ENCODE assay signal across 1 cellular context in the genomic region with DNA sequence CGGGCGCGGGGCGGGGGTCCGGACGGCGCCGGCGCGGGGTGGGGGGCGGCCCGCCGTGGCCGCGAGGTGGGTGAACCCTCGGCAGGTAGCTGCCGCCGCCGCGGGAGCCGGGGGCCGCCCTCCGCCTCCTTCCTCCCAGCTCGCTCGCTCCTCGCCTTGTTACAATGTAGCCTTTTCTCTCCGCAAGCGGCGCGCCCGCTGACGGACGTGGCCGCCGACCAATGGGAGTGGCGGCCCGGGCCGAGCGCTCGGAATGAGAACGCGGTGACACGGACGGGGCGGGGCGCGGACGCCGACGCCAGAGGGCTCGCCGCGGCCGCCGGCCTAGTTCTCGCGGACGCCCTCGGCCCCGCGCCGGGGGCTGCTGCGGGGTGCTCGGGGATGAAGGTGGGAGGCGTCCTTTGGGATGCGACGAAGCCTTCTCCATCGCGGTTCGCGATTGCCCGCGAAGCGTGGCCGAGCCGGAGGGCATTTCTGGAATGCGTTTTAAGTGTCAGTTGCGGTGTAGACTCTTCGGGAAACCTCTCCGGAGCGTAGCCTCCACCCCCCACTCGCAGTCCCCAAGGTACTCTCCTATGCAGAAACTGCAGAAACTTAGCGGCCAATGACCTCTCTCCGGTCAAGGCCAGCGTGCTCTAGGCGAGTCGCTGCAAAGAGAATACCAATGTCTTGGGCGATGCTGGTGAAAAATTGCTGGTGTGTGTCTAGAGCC.
TF ChIP-seq lines count a peak whose summit lies in the region.

No MANE protein-coding gene starts in this region.

TF ChIP-seq in HepG2, 621 proteins besides CTCF, POLR2A, EP300 and RAD21 (continued from another document and continues in another):
- TF ChIP-seq SNAI1 (CRISPR knock-in tag; IDR thresholded peaks at IDR 0.05; ENCODE audit: borderline replicate concordance) (no peak), ATF1 (CRISPR knock-in tag; IDR thresholded peaks at IDR 0.05) (no peak), HNF4G (IDR thresholded peaks at IDR 0.05; ENCODE audit: borderline replicate concordance, low read depth, low read length) (no peak), HNF4G (CRISPR knock-in tag; IDR thresholded peaks at IDR 0.05; ENCODE audit: borderline replicate concordance, low read depth) (no peak), ZNF782 (CRISPR knock-in tag; IDR thresholded peaks at IDR 0.05; ENCODE audit: borderline replicate concordance) (no peak), SMAD3 (CRISPR knock-in tag; IDR thresholded peaks at IDR 0.05) (no peak), SP140L (CRISPR knock-in tag; IDR thresholded peaks at IDR 0.05; ENCODE audit: borderline replicate concordance) (no peak), RFX3 (CRISPR knock-in tag; IDR thresholded peaks at IDR 0.05) (no peak), TMF1 (CRISPR knock-in tag; IDR thresholded peaks at IDR 0.05; ENCODE audit: low read depth) (no peak), AGO1 (IDR thresholded peaks at IDR 0.05; ENCODE audit: low read depth, low read length, poor library complexity, severe bottlenecking) (no peak), POLR2AphosphoS5 (IDR thresholded peaks at IDR 0.05; ENCODE audit: low read depth, low read length) (peak; percentile 68), ZNF251 (CRISPR knock-in tag; IDR thresholded peaks at IDR 0.05) (no peak), ZEB1 (IDR thresholded peaks at IDR 0.05; ENCODE audit: insufficient replicate concordance, low read depth) (no peak), SYNCRIP (IDR thresholded peaks at IDR 0.05; ENCODE audit: insufficient read depth, low read depth, low read length) (no peak), ZNF530 (CRISPR knock-in tag; IDR thresholded peaks at IDR 0.05; ENCODE audit: low read depth) (no peak), ZNF792 (CRISPR knock-in tag; IDR thresholded peaks at IDR 0.05) (no peak; the same call in 1 of the 2 replicates), ZC3H4 (CRISPR knock-in tag; IDR thresholded peaks at IDR 0.05; ENCODE audit: borderline replicate concordance) (no peak), FOXA1 (IDR thresholded peaks at IDR 0.05) (no peak), FOXA1 (CRISPR knock-in tag; IDR thresholded peaks at IDR 0.05) (peak; percentile 84), SIN3B (IDR thresholded peaks at IDR 0.05; ENCODE audit: low read length) (no peak), ZNF747 (CRISPR knock-in tag; IDR thresholded peaks at IDR 0.05; ENCODE audit: borderline replicate concordance) (0 out of 2 replicates have a peak, but pooled peaks have one; percentile 29), ZNF432 (CRISPR knock-in tag; IDR thresholded peaks at IDR 0.05; ENCODE audit: borderline replicate concordance) (no peak), TCF12 (IDR thresholded peaks at IDR 0.05) (no peak), TCF12 (CRISPR knock-in tag; IDR thresholded peaks at IDR 0.05) (no peak), RBFOX2 (IDR thresholded peaks at IDR 0.05; ENCODE audit: low read depth, low read length) (peak; percentile 93), SKI (IDR thresholded peaks at IDR 0.05; ENCODE audit: partially characterized antibody) (peak; percentile 71), FOXO1 (CRISPR knock-in tag; IDR thresholded peaks at IDR 0.05) (no peak), PCBP1 (IDR thresholded peaks at IDR 0.05; ENCODE audit: borderline replicate concordance, low read depth, low read length) (no peak), ZNF709 (CRISPR knock-in tag; IDR thresholded peaks at IDR 0.05) (peak; percentile 89), XRCC5 (optimal IDR thresholded peaks at IDR 0.05; ENCODE audit: low read length) (peak; percentile 50), ZNF234 (CRISPR knock-in tag; conservative IDR thresholded peaks at IDR 0.05) (no peak), POLR2G (IDR thresholded peaks at IDR 0.05; ENCODE audit: low read depth, low read length) (peak; percentile 74), DPF2 (CRISPR knock-in tag; IDR thresholded peaks at IDR 0.05; ENCODE audit: borderline replicate concordance, low read depth) (no peak), ZNF33A (CRISPR knock-in tag; IDR thresholded peaks at IDR 0.05; ENCODE audit: borderline replicate concordance) (no peak), FOXJ3 (CRISPR knock-in tag; IDR thresholded peaks at IDR 0.05; ENCODE audit: borderline replicate concordance) (no peak), THYN1 (CRISPR knock-in tag; IDR thresholded peaks at IDR 0.05; ENCODE audit: borderline replicate concordance, low read depth) (no peak)
- TF ChIP-seq, protein P1, sequence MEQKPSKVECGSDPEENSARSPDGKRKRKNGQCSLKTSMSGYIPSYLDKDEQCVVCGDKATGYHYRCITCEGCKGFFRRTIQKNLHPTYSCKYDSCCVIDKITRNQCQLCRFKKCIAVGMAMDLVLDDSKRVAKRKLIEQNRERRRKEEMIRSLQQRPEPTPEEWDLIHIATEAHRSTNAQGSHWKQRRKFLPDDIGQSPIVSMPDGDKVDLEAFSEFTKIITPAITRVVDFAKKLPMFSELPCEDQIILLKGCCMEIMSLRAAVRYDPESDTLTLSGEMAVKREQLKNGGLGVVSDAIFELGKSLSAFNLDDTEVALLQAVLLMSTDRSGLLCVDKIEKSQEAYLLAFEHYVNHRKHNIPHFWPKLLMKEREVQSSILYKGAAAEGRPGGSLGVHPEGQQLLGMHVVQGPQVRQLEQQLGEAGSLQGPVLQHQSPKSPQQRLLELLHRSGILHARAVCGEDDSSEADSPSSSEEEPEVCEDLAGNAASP (CRISPR knock-in tag; IDR thresholded peaks at IDR 0.05; ENCODE audit: borderline replicate concordance) = no peak
- TF ChIP-seq, protein P2, sequence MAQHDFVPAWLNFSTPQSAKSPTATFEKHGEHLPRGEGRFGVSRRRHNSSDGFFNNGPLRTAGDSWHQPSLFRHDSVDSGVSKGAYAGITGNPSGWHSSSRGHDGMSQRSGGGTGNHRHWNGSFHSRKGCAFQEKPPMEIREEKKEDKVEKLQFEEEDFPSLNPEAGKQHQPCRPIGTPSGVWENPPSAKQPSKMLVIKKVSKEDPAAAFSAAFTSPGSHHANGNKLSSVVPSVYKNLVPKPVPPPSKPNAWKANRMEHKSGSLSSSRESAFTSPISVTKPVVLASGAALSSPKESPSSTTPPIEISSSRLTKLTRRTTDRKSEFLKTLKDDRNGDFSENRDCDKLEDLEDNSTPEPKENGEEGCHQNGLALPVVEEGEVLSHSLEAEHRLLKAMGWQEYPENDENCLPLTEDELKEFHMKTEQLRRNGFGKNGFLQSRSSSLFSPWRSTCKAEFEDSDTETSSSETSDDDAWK (CRISPR knock-in tag; IDR thresholded peaks at IDR 0.05) = no peak
- TF ChIP-seq, protein P3, sequence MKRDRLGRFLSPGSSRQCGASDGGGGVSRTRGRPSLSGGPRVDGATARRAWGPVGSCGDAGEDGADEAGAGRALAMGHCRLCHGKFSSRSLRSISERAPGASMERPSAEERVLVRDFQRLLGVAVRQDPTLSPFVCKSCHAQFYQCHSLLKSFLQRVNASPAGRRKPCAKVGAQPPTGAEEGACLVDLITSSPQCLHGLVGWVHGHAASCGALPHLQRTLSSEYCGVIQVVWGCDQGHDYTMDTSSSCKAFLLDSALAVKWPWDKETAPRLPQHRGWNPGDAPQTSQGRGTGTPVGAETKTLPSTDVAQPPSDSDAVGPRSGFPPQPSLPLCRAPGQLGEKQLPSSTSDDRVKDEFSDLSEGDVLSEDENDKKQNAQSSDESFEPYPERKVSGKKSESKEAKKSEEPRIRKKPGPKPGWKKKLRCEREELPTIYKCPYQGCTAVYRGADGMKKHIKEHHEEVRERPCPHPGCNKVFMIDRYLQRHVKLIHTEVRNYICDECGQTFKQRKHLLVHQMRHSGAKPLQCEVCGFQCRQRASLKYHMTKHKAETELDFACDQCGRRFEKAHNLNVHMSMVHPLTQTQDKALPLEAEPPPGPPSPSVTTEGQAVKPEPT (CRISPR knock-in tag; IDR thresholded peaks at IDR 0.05; ENCODE audit: low read depth) = no peak
- TF ChIP-seq, protein P4, sequence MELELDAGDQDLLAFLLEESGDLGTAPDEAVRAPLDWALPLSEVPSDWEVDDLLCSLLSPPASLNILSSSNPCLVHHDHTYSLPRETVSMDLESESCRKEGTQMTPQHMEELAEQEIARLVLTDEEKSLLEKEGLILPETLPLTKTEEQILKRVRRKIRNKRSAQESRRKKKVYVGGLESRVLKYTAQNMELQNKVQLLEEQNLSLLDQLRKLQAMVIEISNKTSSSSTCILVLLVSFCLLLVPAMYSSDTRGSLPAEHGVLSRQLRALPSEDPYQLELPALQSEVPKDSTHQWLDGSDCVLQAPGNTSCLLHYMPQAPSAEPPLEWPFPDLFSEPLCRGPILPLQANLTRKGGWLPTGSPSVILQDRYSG (CRISPR knock-in tag; IDR thresholded peaks at IDR 0.05) = 0 out of 2 replicates have a peak, but pooled peaks have one; percentile 57
- TF ChIP-seq, protein P5, sequence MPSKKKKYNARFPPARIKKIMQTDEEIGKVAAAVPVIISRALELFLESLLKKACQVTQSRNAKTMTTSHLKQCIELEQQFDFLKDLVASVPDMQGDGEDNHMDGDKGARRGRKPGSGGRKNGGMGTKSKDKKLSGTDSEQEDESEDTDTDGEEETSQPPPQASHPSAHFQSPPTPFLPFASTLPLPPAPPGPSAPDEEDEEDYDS (CRISPR knock-in tag; IDR thresholded peaks at IDR 0.05) = peak; percentile 74; the same call in 1 of the 2 replicates
- TF ChIP-seq, protein P6, sequence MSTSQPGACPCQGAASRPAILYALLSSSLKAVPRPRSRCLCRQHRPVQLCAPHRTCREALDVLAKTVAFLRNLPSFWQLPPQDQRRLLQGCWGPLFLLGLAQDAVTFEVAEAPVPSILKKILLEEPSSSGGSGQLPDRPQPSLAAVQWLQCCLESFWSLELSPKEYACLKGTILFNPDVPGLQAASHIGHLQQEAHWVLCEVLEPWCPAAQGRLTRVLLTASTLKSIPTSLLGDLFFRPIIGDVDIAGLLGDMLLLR (CRISPR knock-in tag; IDR thresholded peaks at IDR 0.05) = no peak; the same call in 1 of the 2 replicates
- TF ChIP-seq, protein P7, sequence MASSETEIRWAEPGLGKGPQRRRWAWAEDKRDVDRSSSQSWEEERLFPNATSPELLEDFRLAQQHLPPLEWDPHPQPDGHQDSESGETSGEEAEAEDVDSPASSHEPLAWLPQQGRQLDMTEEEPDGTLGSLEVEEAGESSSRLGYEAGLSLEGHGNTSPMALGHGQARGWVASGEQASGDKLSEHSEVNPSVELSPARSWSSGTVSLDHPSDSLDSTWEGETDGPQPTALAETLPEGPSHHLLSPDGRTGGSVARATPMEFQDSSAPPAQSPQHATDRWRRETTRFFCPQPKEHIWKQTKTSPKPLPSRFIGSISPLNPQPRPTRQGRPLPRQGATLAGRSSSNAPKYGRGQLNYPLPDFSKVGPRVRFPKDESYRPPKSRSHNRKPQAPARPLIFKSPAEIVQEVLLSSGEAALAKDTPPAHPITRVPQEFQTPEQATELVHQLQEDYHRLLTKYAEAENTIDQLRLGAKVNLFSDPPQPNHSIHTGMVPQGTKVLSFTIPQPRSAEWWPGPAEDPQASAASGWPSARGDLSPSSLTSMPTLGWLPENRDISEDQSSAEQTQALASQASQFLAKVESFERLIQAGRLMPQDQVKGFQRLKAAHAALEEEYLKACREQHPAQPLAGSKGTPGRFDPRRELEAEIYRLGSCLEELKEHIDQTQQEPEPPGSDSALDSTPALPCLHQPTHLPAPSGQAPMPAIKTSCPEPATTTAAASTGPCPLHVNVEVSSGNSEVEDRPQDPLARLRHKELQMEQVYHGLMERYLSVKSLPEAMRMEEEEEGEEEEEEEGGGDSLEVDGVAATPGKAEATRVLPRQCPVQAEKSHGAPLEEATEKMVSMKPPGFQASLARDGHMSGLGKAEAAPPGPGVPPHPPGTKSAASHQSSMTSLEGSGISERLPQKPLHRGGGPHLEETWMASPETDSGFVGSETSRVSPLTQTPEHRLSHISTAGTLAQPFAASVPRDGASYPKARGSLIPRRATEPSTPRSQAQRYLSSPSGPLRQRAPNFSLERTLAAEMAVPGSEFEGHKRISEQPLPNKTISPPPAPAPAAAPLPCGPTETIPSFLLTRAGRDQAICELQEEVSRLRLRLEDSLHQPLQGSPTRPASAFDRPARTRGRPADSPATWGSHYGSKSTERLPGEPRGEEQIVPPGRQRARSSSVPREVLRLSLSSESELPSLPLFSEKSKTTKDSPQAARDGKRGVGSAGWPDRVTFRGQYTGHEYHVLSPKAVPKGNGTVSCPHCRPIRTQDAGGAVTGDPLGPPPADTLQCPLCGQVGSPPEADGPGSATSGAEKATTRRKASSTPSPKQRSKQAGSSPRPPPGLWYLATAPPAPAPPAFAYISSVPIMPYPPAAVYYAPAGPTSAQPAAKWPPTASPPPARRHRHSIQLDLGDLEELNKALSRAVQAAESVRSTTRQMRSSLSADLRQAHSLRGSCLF (CRISPR knock-in tag; IDR thresholded peaks at IDR 0.05; ENCODE audit: borderline replicate concordance) = no peak
- TF ChIP-seq, protein P8, sequence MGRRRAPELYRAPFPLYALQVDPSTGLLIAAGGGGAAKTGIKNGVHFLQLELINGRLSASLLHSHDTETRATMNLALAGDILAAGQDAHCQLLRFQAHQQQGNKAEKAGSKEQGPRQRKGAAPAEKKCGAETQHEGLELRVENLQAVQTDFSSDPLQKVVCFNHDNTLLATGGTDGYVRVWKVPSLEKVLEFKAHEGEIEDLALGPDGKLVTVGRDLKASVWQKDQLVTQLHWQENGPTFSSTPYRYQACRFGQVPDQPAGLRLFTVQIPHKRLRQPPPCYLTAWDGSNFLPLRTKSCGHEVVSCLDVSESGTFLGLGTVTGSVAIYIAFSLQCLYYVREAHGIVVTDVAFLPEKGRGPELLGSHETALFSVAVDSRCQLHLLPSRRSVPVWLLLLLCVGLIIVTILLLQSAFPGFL (CRISPR knock-in tag; IDR thresholded peaks at IDR 0.05) = no peak
- TF ChIP-seq, protein P9, sequence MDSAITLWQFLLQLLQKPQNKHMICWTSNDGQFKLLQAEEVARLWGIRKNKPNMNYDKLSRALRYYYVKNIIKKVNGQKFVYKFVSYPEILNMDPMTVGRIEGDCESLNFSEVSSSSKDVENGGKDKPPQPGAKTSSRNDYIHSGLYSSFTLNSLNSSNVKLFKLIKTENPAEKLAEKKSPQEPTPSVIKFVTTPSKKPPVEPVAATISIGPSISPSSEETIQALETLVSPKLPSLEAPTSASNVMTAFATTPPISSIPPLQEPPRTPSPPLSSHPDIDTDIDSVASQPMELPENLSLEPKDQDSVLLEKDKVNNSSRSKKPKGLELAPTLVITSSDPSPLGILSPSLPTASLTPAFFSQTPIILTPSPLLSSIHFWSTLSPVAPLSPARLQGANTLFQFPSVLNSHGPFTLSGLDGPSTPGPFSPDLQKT (CRISPR knock-in tag; IDR thresholded peaks at IDR 0.05; ENCODE audit: borderline replicate concordance) = no peak
